8 cellular contexts compared by ENCODE assay signal in the genomic region with DNA sequence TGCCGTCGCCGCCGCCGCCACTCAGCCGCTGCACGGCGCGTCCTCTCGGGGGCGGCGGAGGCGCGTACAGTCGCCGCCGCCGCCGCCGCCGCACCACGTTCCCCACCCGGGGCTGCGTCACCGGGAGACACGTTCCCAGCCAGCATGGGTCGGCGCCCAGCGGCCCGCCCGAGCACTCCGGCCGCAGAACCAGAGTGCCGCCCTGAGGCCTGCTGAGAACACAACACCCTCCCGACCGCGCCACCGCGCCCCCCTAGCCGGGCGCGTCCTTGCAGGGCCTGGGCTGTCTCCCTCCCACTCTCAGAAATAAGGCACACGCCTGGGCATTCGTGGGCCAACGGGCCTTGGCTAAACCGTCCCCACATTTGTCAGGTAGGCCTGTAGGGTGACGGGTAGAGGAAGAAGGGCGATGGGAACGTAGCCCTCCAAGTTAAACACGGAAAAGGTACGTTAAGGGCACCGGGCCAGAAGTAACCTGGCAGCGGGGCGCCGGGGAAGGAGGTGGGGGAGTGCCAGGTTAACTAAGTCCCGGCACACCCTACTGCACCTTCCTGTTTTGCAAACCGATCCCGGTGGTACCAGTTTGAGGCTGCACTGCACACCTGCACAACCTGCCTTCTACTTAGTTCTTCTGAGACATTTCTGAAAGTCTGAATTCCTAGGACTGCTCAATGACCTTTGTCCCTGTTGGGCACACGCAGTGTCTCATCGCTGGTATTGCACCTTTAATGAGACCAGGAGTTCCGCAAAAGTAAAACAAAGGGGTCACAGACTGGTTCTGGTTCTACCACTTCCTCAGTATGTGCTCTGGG. TPM values are rescaled to one million over a fixed set of nuclear protein-coding genes. Genes with fewer than 3 reads are reported as not detected.
DNase-seq lines count a peak whose midpoint lies in the region; ATAC-seq and TF ChIP-seq lines count a peak whose summit lies in the region.

A gene (minus strand): TSS at position 68 of the 812 bp plus-strand sequence. CDS start 520 bp downstream, outside the sequence.

- peak; percentile 97 for TF ChIP-seq CTCF in GM10266 (IDR thresholded peaks at IDR 0.05; ENCODE audit: control insufficient read depth, insufficient read depth, low read depth, missing control alignments)
- TF ChIP-seq CTCF in HFFc6 (IDR thresholded peaks at IDR 0.05) = peak; percentile 87
- peak in 2 of 3 donors; percentile 61 to 68 for TF ChIP-seq CTCF in omental fat pad (IDR thresholded peaks at IDR 0.05)

- peak within 1 kb of the TSS; percentile 88 for H3K27ac Mint-ChIP-seq in HFFc6
- H3K27ac Mint-ChIP-seq in activated naive CD4-positive, alpha-beta T cell treated with anti-CD3 and anti-CD28 coated beads, Interleukin-2, amount 50 U/mL, for 24 hours = peak within 1 kb of the TSS; percentile 92

- peaks cover 42% of the 10 kb centered on the region for H3K4me1 Mint-ChIP-seq in HFFc6 (ENCODE audit: low read depth)
- H3K4me1 Mint-ChIP-seq in activated naive CD4-positive, alpha-beta T cell treated with anti-CD3 and anti-CD28 coated beads, Interleukin-2, amount 50 U/mL, for 24 hours = peaks cover 55% of the 10 kb centered on the region

- peak within 1 kb of the TSS; percentile 93 for H3K27ac ChIP-seq in temporal lobe (ENCODE audit: low read depth, low read length)

- peak within 1 kb of the TSS; percentile 87 for H3K4me3 Mint-ChIP-seq in HFFc6
- H3K4me3 Mint-ChIP-seq in activated naive CD4-positive, alpha-beta T cell treated with anti-CD3 and anti-CD28 coated beads, Interleukin-2, amount 50 U/mL, for 24 hours = peak within 1 kb of the TSS; percentile 94

- peaks cover 5% of the 10 kb centered on the region; the same call in 1 of the 2 replicates for H3K9me3 Mint-ChIP-seq in HFFc6
- no peaks in the 10 kb centered on the region for H3K9me3 Mint-ChIP-seq in activated naive CD4-positive, alpha-beta T cell treated with anti-CD3 and anti-CD28 coated beads, Interleukin-2, amount 50 U/mL, for 24 hours

- H3K27me3 Mint-ChIP-seq in HFFc6 (ENCODE audit: insufficient read depth) = peaks cover 18% of the 10 kb centered on the region
- no peaks in the 10 kb centered on the region for H3K27me3 Mint-ChIP-seq in activated naive CD4-positive, alpha-beta T cell treated with anti-CD3 and anti-CD28 coated beads, Interleukin-2, amount 50 U/mL, for 24 hours

- ATAC-seq in SK-N-SH treated with all-trans-retinoic acid at 6 μM for 48 hours (peak; percentile 91), omental fat pad (ENCODE audit: low FRiP score) (peak; percentile 97)

- DNase-seq in GM10266 (ENCODE audit: extremely low spot score) (peak; percentile 90), HFFc6 (peak; percentile 86), NAMALWA (ENCODE audit: low spot score) (peak; percentile 81), glomerular endothelial cell (ENCODE audit: extremely low read depth, low read depth, low spot score) (no peak), omental fat pad (ENCODE audit: low spot score) (peak; percentile 66)

- H3K36me3 Mint-ChIP-seq in HFFc6 (ENCODE audit: low read depth) = peaks cover 27% of the 10 kb centered on the region; the same call in 1 of the 2 replicates
- peaks cover 5% of the 10 kb centered on the region for H3K36me3 Mint-ChIP-seq in activated naive CD4-positive, alpha-beta T cell treated with anti-CD3 and anti-CD28 coated beads, Interleukin-2, amount 50 U/mL, for 24 hours

TF ChIP-seq in SK-N-SH treated with all-trans-retinoic acid at 6 μM for 48 hours, 23 proteins besides CTCF, POLR2A, EP300 and RAD21:
- TF ChIP-seq CSDC2 (CRISPR knock-in tag; IDR thresholded peaks at IDR 0.05) (no peak), SNAI2 (CRISPR knock-in tag; IDR thresholded peaks at IDR 0.05) (no peak), RARB (CRISPR knock-in tag; IDR thresholded peaks at IDR 0.05) (no peak), ESRRG (CRISPR knock-in tag; IDR thresholded peaks at IDR 0.05) (no peak), ISL1 (CRISPR knock-in tag; IDR thresholded peaks at IDR 0.05) (no peak), PPARA (CRISPR knock-in tag; IDR thresholded peaks at IDR 0.05; ENCODE audit: borderline replicate concordance) (no peak), ZNF565 (CRISPR knock-in tag; conservative IDR thresholded peaks at IDR 0.05; ENCODE audit: low read depth) (no peak), ZNF70 (CRISPR knock-in tag; IDR thresholded peaks at IDR 0.05) (no peak)

RNA-seq across cellular contexts. Expression of the gene that starts here (rescaled TPM):
- 10 to 100 TPM; 61.4 to 74.5 (median 69.7) TPM for total RNA-seq in HFFc6 (2021; fragmentation: NEBNext Ultra II Directional; extraction: Animal tissue kit (Norgen Biotek cat#: 25700))
- total RNA-seq in glomerular endothelial cell (113 and 155 TPM in 2 replicates), omental fat pad (100 to 1,000 TPM in 2 of 4 donors, 10 to 100 TPM in 2; 78.9 to 161 (median 101) TPM), temporal lobe (76.7 TPM)
